Comparison of ENCODE assay signal across 28 cellular contexts in the genomic region with DNA sequence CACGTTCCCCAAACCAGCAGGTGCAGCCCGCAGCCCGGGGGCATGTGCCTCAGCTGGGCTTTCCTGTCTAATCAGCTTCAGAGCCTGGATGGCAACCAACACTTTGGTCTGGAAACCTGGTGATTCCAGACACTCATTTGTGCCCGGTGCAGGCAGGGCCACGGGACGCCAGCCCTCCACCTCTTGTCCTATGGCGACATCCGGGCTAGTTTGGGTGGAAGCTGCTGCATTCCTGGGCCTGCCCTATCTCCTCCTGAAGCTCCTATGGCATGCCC.
"Had no signal": no experiment of that assay in that cellular context is flagged by ENCODE, and none has a peak within 500 bp of the region (broad histone marks: within the 10 kb centered on the region; RNA-seq: fewer than 3 reads in every experiment).

No MANE protein-coding gene starts in this region.

- H3K4me3 Mint-ChIP-seq: activated CD4-positive, alpha-beta T cell treated with anti-CD3 and anti-CD28 coated beads, Interleukin-2, amount 10 ng/mL, durations not matched to agents 7 days and 5 days; activated CD8-positive, alpha-beta T cell treated with anti-CD3 and anti-CD28 coated beads for 36 hours; activated naive CD4-positive, alpha-beta T cell treated with anti-CD3 and anti-CD28 coated beads, Interleukin-2, amount 10 ng/mL, durations not matched to agents 7 days and 5 days; activated naive CD8-positive, alpha-beta T cell; activated T-cell treated with anti-CD3 and anti-CD28 coated beads, Interleukin-2, amount 50 U/mL, for 4 hours; activated T-helper 1 cell treated with anti-CD3 and anti-CD28 coated beads, Interleukin-12 subunit alpha, Interleukin-12 subunit beta, Interleukin-2, Interleukin-4 antibody, amounts not matched to agents 30 ng/mL and 10 ng/mL and 1 ng/mL, durations not matched to agents 14 hours and 24 hours and 36 hours; effector memory CD8-positive, alpha-beta T cell; WTC11 had no signal

- H3K4me1 Mint-ChIP-seq: activated naive CD4-positive, alpha-beta T cell treated with anti-CD3 and anti-CD28 coated beads, Interleukin-2, amount 10 ng/mL, durations not matched to agents 7 days and 5 days; WTC11 had no signal

- H3K9me3 ChIP-seq: body of pancreas, esophagus muscularis mucosa, gastrocnemius medialis, heart right ventricle had no signal

- H3K27ac ChIP-seq: body of pancreas, esophagus muscularis mucosa, foreskin keratinocyte, gastrocnemius medialis, heart right ventricle had no signal

- H3K27ac Mint-ChIP-seq: activated CD4-positive, alpha-beta T cell treated with anti-CD3 and anti-CD28 coated beads, Interleukin-2, amount 10 ng/mL, durations not matched to agents 7 days and 5 days; activated CD8-positive, alpha-beta T cell treated with anti-CD3 and anti-CD28 coated beads for 36 hours; activated naive CD4-positive, alpha-beta T cell treated with anti-CD3 and anti-CD28 coated beads, Interleukin-2, amount 10 ng/mL, durations not matched to agents 7 days and 5 days; activated naive CD8-positive, alpha-beta T cell; activated T-helper 1 cell treated with anti-CD3 and anti-CD28 coated beads, Interleukin-12 subunit alpha, Interleukin-12 subunit beta, Interleukin-2, Interleukin-4 antibody, amounts not matched to agents 30 ng/mL and 10 ng/mL and 1 ng/mL, durations not matched to agents 14 hours and 24 hours and 36 hours; activated T-helper 2 cell treated with anti-CD3 and anti-CD28 coated beads, Interferon-gamma antibody, Interleukin-2, Interleukin-4, amounts not matched to agents 10 μg/mL and 5 μg/mL and 100 μg/mL, durations not matched to agents 14 hours and 24 hours and 36 hours had no signal

- H3K36me3 ChIP-seq: gastrocnemius medialis had no signal

- H3K27me3 ChIP-seq: body of pancreas, esophagus muscularis mucosa, foreskin keratinocyte, gastrocnemius medialis had no signal

- H3K4me1 ChIP-seq: body of pancreas, esophagus muscularis mucosa, foreskin keratinocyte, gastrocnemius medialis, heart right ventricle had no signal

- H3K9me3 Mint-ChIP-seq: activated CD4-positive, alpha-beta T cell treated with anti-CD3 and anti-CD28 coated beads, Interleukin-2, amount 10 ng/mL, durations not matched to agents 7 days and 5 days; activated CD8-positive, alpha-beta T cell treated with anti-CD3 and anti-CD28 coated beads for 36 hours; activated naive CD4-positive, alpha-beta T cell treated with anti-CD3 and anti-CD28 coated beads, Interleukin-2, amount 10 ng/mL, durations not matched to agents 7 days and 5 days; activated T-cell treated with anti-CD3 and anti-CD28 coated beads, Interleukin-2, amount 50 U/mL, for 4 hours; activated T-helper 1 cell treated with anti-CD3 and anti-CD28 coated beads, Interleukin-12 subunit alpha, Interleukin-12 subunit beta, Interleukin-2, Interleukin-4 antibody, amounts not matched to agents 30 ng/mL and 10 ng/mL and 1 ng/mL, durations not matched to agents 14 hours and 24 hours and 36 hours; activated T-helper 2 cell treated with anti-CD3 and anti-CD28 coated beads, Interferon-gamma antibody, Interleukin-2, Interleukin-4, amounts not matched to agents 10 μg/mL and 5 μg/mL and 100 μg/mL, durations not matched to agents 14 hours and 24 hours and 36 hours; effector memory CD8-positive, alpha-beta T cell; WTC11 had no signal

- H3K27me3 Mint-ChIP-seq: activated CD4-positive, alpha-beta T cell treated with anti-CD3 and anti-CD28 coated beads, Interleukin-2, amount 10 ng/mL, durations not matched to agents 7 days and 5 days; activated CD8-positive, alpha-beta T cell treated with anti-CD3 and anti-CD28 coated beads for 36 hours; activated naive CD4-positive, alpha-beta T cell treated with anti-CD3 and anti-CD28 coated beads, Interleukin-2, amount 10 ng/mL, durations not matched to agents 7 days and 5 days; activated naive CD8-positive, alpha-beta T cell had no signal

- DNase-seq: activated CD4-positive, alpha-beta T cell treated with anti-CD3 and anti-CD28 coated beads for 1 hour; activated CD4-positive, alpha-beta T cell treated with anti-CD3 and anti-CD28 coated beads for 4 hours; activated CD4-positive, alpha-beta T cell treated with anti-CD3 and anti-CD28 coated beads, Interleukin-2, amount 10 ng/mL, durations not matched to agents 7 days and 5 days; activated CD4-positive, alpha-beta T cell treated with anti-CD3 and anti-CD28 coated beads, Interleukin-2, amount 50 U/mL, for 4 hours; activated CD8-positive, alpha-beta memory T cell treated with anti-CD3 and anti-CD28 coated beads for 24 hours; activated CD8-positive, alpha-beta T cell treated with anti-CD3 and anti-CD28 coated beads for 36 hours; activated effector memory CD4-positive, alpha-beta T cell treated with anti-CD3 and anti-CD28 coated beads, Interleukin-2, amount 50 U/mL, for 16 hours; activated naive CD4-positive, alpha-beta T cell treated with anti-CD3 and anti-CD28 coated beads, Interleukin-2, amount 10 ng/mL, durations not matched to agents 7 days and 5 days; activated T-cell treated with anti-CD3 and anti-CD28 coated beads, Interleukin-2, amount 50 U/mL, for 4 hours; amniotic stem cell; aorta; body of pancreas; caudate nucleus; cortex of kidney; dermis blood vessel endothelial cell; effector CD4-positive, alpha-beta T cell; effector memory CD8-positive, alpha-beta T cell; erythroblast; foreskin keratinocyte; gastrocnemius medialis; glutamatergic neuron; heart right ventricle; T-helper 2 cell had no signal

- H3K4me3 ChIP-seq: body of pancreas, esophagus muscularis mucosa, gastrocnemius medialis, heart right ventricle had no signal

- ATAC-seq: activated CD8-positive, alpha-beta T cell treated with anti-CD3 and anti-CD28 coated beads for 36 hours; activated T-cell treated with anti-CD3 and anti-CD28 coated beads, Interleukin-2, amount 50 U/mL, for 4 hours; body of pancreas; effector memory CD8-positive, alpha-beta T cell; foreskin keratinocyte; gastrocnemius medialis; WTC11 had no signal

- H3K36me3 Mint-ChIP-seq: activated naive CD4-positive, alpha-beta T cell treated with anti-CD3 and anti-CD28 coated beads, Interleukin-2, amount 10 ng/mL, durations not matched to agents 7 days and 5 days had no signal
